In genomic region chr16:67660564-67661028, GRCh38 we compare ENCODE assay signal across 8 cellular contexts. TPM values are rescaled to one million over a fixed set of nuclear protein-coding genes. Genes with fewer than 3 reads are reported as not detected.
DNase-seq lines count a peak whose midpoint lies in the region; ATAC-seq and TF ChIP-seq lines count a peak whose summit lies in the region.

Gene PARD6A (plus strand): TSS chr16:67660960. CDS start chr16:67661039, 79 bp downstream.

- ATAC-seq in GM21576 (IDR thresholded peaks at IDR 0.05; ENCODE audit: unreplicated experiment) (peak; percentile 73), mucosa of descending colon (peak; percentile 89)

- peaks cover 2% of the 10 kb centered on the region for H3K36me3 Mint-ChIP-seq in IgD-negative memory B cell

- no peaks in the 10 kb centered on the region for H3K9me3 ChIP-seq in mucosa of descending colon

- no peaks in the 10 kb centered on the region for H3K27me3 Mint-ChIP-seq in IgD-negative memory B cell

- peak within 1 kb of the TSS; percentile 93 for H3K4me3 ChIP-seq in epithelial cell of esophagus (ENCODE audit: low read length)
- H3K4me3 ChIP-seq in mucosa of descending colon, result peak within 1 kb of the TSS; percentile 44

- peaks cover 0 to 13% (median 4%) of the 10 kb centered on the region in 3 donors for H3K4me1 Mint-ChIP-seq in IgD-negative memory B cell

- intact Hi-C loops in mucosa of descending colon (cut with DNase I, micrococcal nuclease), result loop anchor here in 1 of 2 donors (10.0 kb wide), 1 partner anchor 116 kb away; no protein-coding TSS in a partner anchor

- DNase-seq in D341Med (ENCODE audit: low spot score) (peak; percentile 95), OCI-M1 (lab: John Stamatoyannopoulos, UW) (peak; percentile 97), activated T-cell treated with anti-CD3 and anti-CD28 coated beads for 4 hours (peak; percentile 90), epithelial cell of esophagus (ENCODE audit: low read depth) (peak; percentile 91), mucosa of descending colon (peak; percentile 92 to 98 (median 93))
- DNase-seq in stimulated activated CD8-positive, alpha-beta memory T cell treated with anti-CD3 and anti-CD28 coated beads, Interleukin-4, amount 100 ng/mL, for 1 hour (ENCODE audit: low read depth in 2 of 2, low spot score in 1 of 2), result peak; percentile 75 to 86

- no peaks in the 10 kb centered on the region for H3K36me3 ChIP-seq in mucosa of descending colon (ENCODE audit: low read depth)

- no peaks in the 10 kb centered on the region for H3K9me3 Mint-ChIP-seq in IgD-negative memory B cell

- no peak for TF ChIP-seq CTCF in epithelial cell of esophagus (IDR thresholded peaks at IDR 0.05; ENCODE audit: insufficient read depth, low read depth, low read length, missing control alignments)
- no peak for TF ChIP-seq CTCF in mucosa of descending colon (IDR thresholded peaks at IDR 0.05)

- peaks cover 14% of the 10 kb centered on the region for H3K4me1 ChIP-seq in mucosa of descending colon (ENCODE audit: low read depth)

- peak within 1 kb of the TSS; percentile 96 to 98 (median 97) for H3K27ac Mint-ChIP-seq in IgD-negative memory B cell

- H3K4me3 Mint-ChIP-seq in IgD-negative memory B cell, result peak within 1 kb of the TSS; percentile 92 to 99 (median 98)

RNA-seq across cellular contexts. Expression of gene PARD6A, which starts in this region (rescaled TPM):
- 18.5 TPM for polyA plus RNA-seq in IgD-negative memory B cell
- total RNA-seq in mucosa of descending colon, result 1 to 10 TPM; 2.3 to 9.1 (median 3.7) TPM

Comparison
In these comparisons a context has a peak if more than half of its experiments do, and no peak if none do; other contexts are left out.
1. Peak in every context shown above with its lines: DNase-seq, ATAC-seq and H3K4me3 ChIP-seq.